Comparison of ENCODE assay signal across 12 cellular contexts in the genomic region with DNA sequence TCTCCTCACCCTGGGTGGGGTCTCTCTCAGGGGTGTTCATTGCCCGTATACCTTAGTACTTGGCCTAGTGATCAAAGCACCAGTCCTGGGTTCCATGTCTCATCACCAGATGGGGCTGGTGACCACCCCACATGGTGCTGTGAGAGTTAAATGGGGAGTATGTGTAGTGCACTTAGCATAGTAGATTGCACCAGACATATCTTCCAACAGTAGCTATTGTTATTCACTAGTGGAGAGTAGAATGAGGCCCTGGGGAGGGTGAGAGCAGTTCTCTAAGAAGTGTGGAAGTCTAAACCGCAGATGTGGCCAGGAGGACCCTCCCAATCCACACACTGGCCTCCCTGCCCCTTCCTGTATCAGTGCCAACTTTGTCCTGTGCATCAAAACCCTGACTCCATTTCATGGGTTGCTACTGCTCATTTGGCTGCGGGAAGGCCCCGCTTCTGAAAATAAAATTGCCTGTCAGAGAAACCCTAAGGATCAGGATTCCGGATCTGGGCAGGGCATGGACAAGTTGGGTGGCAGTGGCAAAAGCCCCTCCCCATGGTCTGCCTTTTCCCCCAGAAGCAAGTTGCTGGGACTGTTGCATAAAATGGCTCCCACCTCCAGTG. TPM values are rescaled to one million over a fixed set of nuclear protein-coding genes. Genes with fewer than 3 reads are reported as not detected.
DNase-seq lines count a peak whose midpoint lies in the region; ATAC-seq and TF ChIP-seq lines count a peak whose summit lies in the region.
"Had no signal": no experiment of that assay in that cellular context is flagged by ENCODE, and none has a peak within 500 bp of the region (broad histone marks: within the 10 kb centered on the region; RNA-seq: fewer than 3 reads in every experiment).

No MANE protein-coding gene starts in this region.

- H3K4me3 ChIP-seq in HCT116 (replicated peaks in 1 of 2; ENCODE audit: low read depth in 1 of 2, low read length in 2 of 2) (no peak overlapping the region), SJCRH30 (no peak overlapping the region), fibroblast of pulmonary artery (replicated peaks; ENCODE audit: low read depth, low read length) (no peak overlapping the region), skeletal muscle tissue (ENCODE audit: low read length in 3 of 3) (peak overlapping the region in 2 of 3 donors; percentile 13 to 34)

- ATAC-seq in HCT116 (no peak), HG02885 (IDR thresholded peaks at IDR 0.05; ENCODE audit: poor library complexity, unreplicated experiment) (no peak)
- no peak for ATAC-seq in activated naive CD4-positive, alpha-beta T cell treated with anti-CD3 and anti-CD28 coated beads, Interleukin-2, amount 50 U/mL, for 72 hours

- TF ChIP-seq POLR2A in HCT116 (IDR thresholded peaks at IDR 0.05; ENCODE audit: borderline replicate concordance, extremely low read depth, insufficient read depth, insufficient read length): no peak

- H3K4me1 ChIP-seq in HCT116 (ENCODE audit: control insufficient read depth in 1 of 2, insufficient read depth in 2 of 2, low read length in 2 of 2): peaks cover 38 to 62% of the 10 kb centered on the region in 2 experiments
- peaks cover 33% of the 10 kb centered on the region for H3K4me1 ChIP-seq in SJCRH30
- peaks cover 55 to 63% (median 56%) of the 10 kb centered on the region in 3 donors for H3K4me1 ChIP-seq in skeletal muscle tissue (ENCODE audit: control insufficient read depth in 3 of 3, insufficient read depth in 3 of 3, low read length in 3 of 3)

- H4K20me1 ChIP-seq in HCT116 (ENCODE audit: insufficient read depth): no peaks in the 10 kb centered on the region

- H3K36me3 ChIP-seq in HCT116 (ENCODE audit: control insufficient read depth in 1 of 2, insufficient read depth in 2 of 2, low read length in 2 of 2): peaks cover 2 to 11% of the 10 kb centered on the region in 2 experiments; a peak in 1 of 4 replicates
- H3K36me3 ChIP-seq in SJCRH30: peaks cover 3% of the 10 kb centered on the region
- H3K36me3 ChIP-seq in skeletal muscle tissue (ENCODE audit: control insufficient read depth in 3 of 3, insufficient read depth in 3 of 3, low read length in 3 of 3): peaks cover 0 to 2% (median 0%) of the 10 kb centered on the region in 3 donors

- CTCF ChIA-PET in HCT116 (lab: Charles Lee): interaction anchor here (0.9 kb wide), 1 partner anchor 74 kb away, joined by 3 read pairs; no protein-coding TSS in a partner anchor

- RAD21 ChIA-PET in HCT116 (lab: Charles Lee; ENCODE audit: low non-redundant PET in 1 of 2, low total read pairs in 2 of 2, uncharacterized antibody in 2 of 2, unreplicated experiment in 2 of 2): no interaction called here

- peak; percentile 43; the same call in 1 of the 2 replicates for TF ChIP-seq RAD21 in HCT116 (IDR thresholded peaks at IDR 0.05; ENCODE audit: low read depth)

- no peak overlapping the region for H3K27ac Mint-ChIP-seq in activated naive CD4-positive, alpha-beta T cell treated with anti-CD3 and anti-CD28 coated beads, Interleukin-2, amount 50 U/mL, for 72 hours

- H3K9ac ChIP-seq in HCT116 (ENCODE audit: low read length) (no peak overlapping the region), skeletal muscle tissue (ENCODE audit: low read depth in 1 of 3, low read length in 3 of 3) (peak overlapping the region in 2 of 3 donors; percentile 69 to 72)

- H3K27me3 ChIP-seq in HCT116 (ENCODE audit: insufficient read depth, low read length) (no peaks in the 10 kb centered on the region), SJCRH30 (no peaks in the 10 kb centered on the region), skeletal muscle tissue (ENCODE audit: control insufficient read depth in 3 of 3, insufficient read depth in 3 of 3, low read length in 3 of 3) (peaks cover 3 to 12% (median 5%) of the 10 kb centered on the region in 3 donors)

- TF ChIP-seq CTCF in HCT116 (IDR thresholded peaks at IDR 0.05 in 2 of 3, conservative IDR thresholded peaks at IDR 0.05 in 1 of 3; ENCODE audit: borderline replicate concordance in 1 of 3, insufficient read depth in 1 of 3, low read depth in 2 of 3, low read length in 2 of 3) (0 out of 6 replicates have a peak, but pooled peaks of 1 of the 3 experiments have one; percentile 9), fibroblast of pulmonary artery (IDR thresholded peaks at IDR 0.05; ENCODE audit: low read length, missing control alignments) (no peak)

- intact Hi-C loops in HCT116 (cut with micrococcal nuclease): no loop called here

- no peak overlapping the region for H3K4me2 ChIP-seq in HCT116 (ENCODE audit: low read length)

- no TSS peak for BruUV-seq in HCT116 (replicated peaks; lab: Mats Ljungman, UMichigan)

- no peaks in the 10 kb centered on the region for H3K36me3 Mint-ChIP-seq in activated naive CD4-positive, alpha-beta T cell treated with anti-CD3 and anti-CD28 coated beads, Interleukin-2, amount 50 U/mL, for 72 hours

- POLR2A ChIA-PET in HCT116 (lab: Charles Lee): no interaction called here

- H3K9me3 ChIP-seq in HCT116 (ENCODE audit: control insufficient read depth in 1 of 2, insufficient read depth in 1 of 2, low read depth in 1 of 2, low read length in 2 of 2) (no peaks in the 10 kb centered on the region), SJCRH30 (replicated peaks) (no peaks in the 10 kb centered on the region), skeletal muscle tissue (ENCODE audit: control insufficient read depth in 3 of 3, low read length in 3 of 3) (no peaks in the 10 kb centered on the region)

- H3K9me3 Mint-ChIP-seq in activated naive CD4-positive, alpha-beta T cell treated with anti-CD3 and anti-CD28 coated beads, Interleukin-2, amount 50 U/mL, for 72 hours: no peaks in the 10 kb centered on the region

- no peak overlapping the region for H3K27ac ChIP-seq in HCT116 (ENCODE audit: low read depth, low read length)
- H3K27ac ChIP-seq in SJCRH30: peak overlapping the region; percentile 74
- peak overlapping the region; percentile 59 for H3K27ac ChIP-seq in skeletal muscle tissue (ENCODE audit: low read depth, low read length)

- DNase-seq in HCT116 (ENCODE audit: low read depth, low spot score) (no peak), SJCRH30 (peak; percentile 28 to 60), fibroblast of pulmonary artery (ENCODE audit: low read depth) (peak; percentile 61), mucosa of gallbladder (ENCODE audit: low spot score) (no peak), NCI-H748 (lab: John Stamatoyannopoulos, UW; ENCODE audit: unreplicated experiment) (no peak)
- DNase-seq in activated naive CD4-positive, alpha-beta T cell treated with anti-CD3 and anti-CD28 coated beads, Interleukin-2, amount 50 U/mL, for 72 hours (ENCODE audit: low spot score in 2 of 2): no peak
- DNase-seq: activated naive CD4-positive, alpha-beta T cell treated with anti-CD3 and anti-CD28 coated beads, Interleukin-2, amount 50 U/mL, for 16 hours; DMS79 treated with DMSO at 0.1 percent for 48 hours; NCI-H2081 treated with DMSO at 0.1 percent for 48 hours; stimulated activated naive CD4-positive, alpha-beta T cell had no signal

- H3K79me2 ChIP-seq in HCT116 (ENCODE audit: insufficient read depth, low read length): peaks cover 91% of the 10 kb centered on the region

- no peaks in the 10 kb centered on the region for H3K9me2 ChIP-seq in HCT116 (ENCODE audit: insufficient read depth)

- no peak overlapping the region for H2AFZ ChIP-seq in HCT116 (ENCODE audit: low read depth, low read length, poor library complexity, severe bottlenecking)

TF ChIP-seq in HCT116, 20 proteins besides CTCF, POLR2A, EP300 and RAD21 (continues in another document):
- TF ChIP-seq CEBPB (IDR thresholded peaks at IDR 0.05; ENCODE audit: low read depth) (no peak), POLR2AphosphoS5 (IDR thresholded peaks at IDR 0.05; ENCODE audit: low read depth, low read length) (no peak), EGR1 (IDR thresholded peaks at IDR 0.05; ENCODE audit: low read depth) (no peak)
- TF ChIP-seq, protein P1, sequence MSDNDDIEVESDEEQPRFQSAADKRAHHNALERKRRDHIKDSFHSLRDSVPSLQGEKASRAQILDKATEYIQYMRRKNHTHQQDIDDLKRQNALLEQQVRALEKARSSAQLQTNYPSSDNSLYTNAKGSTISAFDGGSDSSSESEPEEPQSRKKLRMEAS (IDR thresholded peaks at IDR 0.05): no peak
- TF ChIP-seq, protein P2, sequence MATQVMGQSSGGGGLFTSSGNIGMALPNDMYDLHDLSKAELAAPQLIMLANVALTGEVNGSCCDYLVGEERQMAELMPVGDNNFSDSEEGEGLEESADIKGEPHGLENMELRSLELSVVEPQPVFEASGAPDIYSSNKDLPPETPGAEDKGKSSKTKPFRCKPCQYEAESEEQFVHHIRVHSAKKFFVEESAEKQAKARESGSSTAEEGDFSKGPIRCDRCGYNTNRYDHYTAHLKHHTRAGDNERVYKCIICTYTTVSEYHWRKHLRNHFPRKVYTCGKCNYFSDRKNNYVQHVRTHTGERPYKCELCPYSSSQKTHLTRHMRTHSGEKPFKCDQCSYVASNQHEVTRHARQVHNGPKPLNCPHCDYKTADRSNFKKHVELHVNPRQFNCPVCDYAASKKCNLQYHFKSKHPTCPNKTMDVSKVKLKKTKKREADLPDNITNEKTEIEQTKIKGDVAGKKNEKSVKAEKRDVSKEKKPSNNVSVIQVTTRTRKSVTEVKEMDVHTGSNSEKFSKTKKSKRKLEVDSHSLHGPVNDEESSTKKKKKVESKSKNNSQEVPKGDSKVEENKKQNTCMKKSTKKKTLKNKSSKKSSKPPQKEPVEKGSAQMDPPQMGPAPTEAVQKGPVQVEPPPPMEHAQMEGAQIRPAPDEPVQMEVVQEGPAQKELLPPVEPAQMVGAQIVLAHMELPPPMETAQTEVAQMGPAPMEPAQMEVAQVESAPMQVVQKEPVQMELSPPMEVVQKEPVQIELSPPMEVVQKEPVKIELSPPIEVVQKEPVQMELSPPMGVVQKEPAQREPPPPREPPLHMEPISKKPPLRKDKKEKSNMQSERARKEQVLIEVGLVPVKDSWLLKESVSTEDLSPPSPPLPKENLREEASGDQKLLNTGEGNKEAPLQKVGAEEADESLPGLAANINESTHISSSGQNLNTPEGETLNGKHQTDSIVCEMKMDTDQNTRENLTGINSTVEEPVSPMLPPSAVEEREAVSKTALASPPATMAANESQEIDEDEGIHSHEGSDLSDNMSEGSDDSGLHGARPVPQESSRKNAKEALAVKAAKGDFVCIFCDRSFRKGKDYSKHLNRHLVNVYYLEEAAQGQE (IDR thresholded peaks at IDR 0.05; ENCODE audit: low read depth): no peak

RNA-seq across cellular contexts. Expression of a gene that starts 4.4 kb away (rescaled TPM):
- total RNA-seq in HCT116 (2021; ENCODE audit: unreplicated experiment) (182 TPM), skeletal muscle tissue (62.6 TPM), mucosa of gallbladder (139 TPM)
- 246 and 260 TPM in 2 replicates for polyA plus RNA-seq in HCT116 (2012)
- total RNA-seq in SJCRH30 (2014; rRNA removed; shearing (Covaris generic)): 220 and 239 TPM in 2 replicates
- 10 to 100 TPM in 1 of 2 donors, 1 to 10 TPM in 1; 3.4 to 27.0 TPM for total RNA-seq in activated naive CD4-positive, alpha-beta T cell treated with anti-CD3 and anti-CD28 coated beads, Interleukin-2, amount 50 U/mL, for 72 hours

Comparison
In these comparisons a context has a peak if more than half of its experiments do, and no peak if none do; other contexts are left out.
1. DNase-seq: peak in SJCRH30 (2 of 2) and fibroblast of pulmonary artery (single experiment); none in HCT116 (single experiment), mucosa of gallbladder (single experiment), NCI-H748 (single experiment) and activated naive CD4-positive, alpha-beta T cell treated with anti-CD3 and anti-CD28 coated beads, Interleukin-2, amount 50 U/mL, for 72 hours (0 of 2).
2. H3K4me3 ChIP-seq: peak in skeletal muscle tissue (2 of 3); none in HCT116 (0 of 2), SJCRH30 (single experiment) and fibroblast of pulmonary artery (single experiment).